In genomic region chr1:228333739-228334115, GRCh38 we compare ENCODE assay signal across 17 cellular contexts.
DNase-seq lines count a peak whose midpoint lies in the region; ATAC-seq and TF ChIP-seq lines count a peak whose summit lies in the region.
"Had no signal": no experiment of that assay in that cellular context is flagged by ENCODE, and none has a peak within 500 bp of the region (broad histone marks: within the 10 kb centered on the region; RNA-seq: fewer than 3 reads in every experiment).

No MANE protein-coding gene starts in this region.

- no peak overlapping the region for H3K4me3 Mint-ChIP-seq in H9
- H3K4me3 Mint-ChIP-seq: CD8-positive, alpha-beta T cell had no signal

- no peak overlapping the region for H4K91ac ChIP-seq in H9 (ENCODE audit: insufficient read length, low read depth, low read length)

- no peak overlapping the region for H3K56ac ChIP-seq in H9 (ENCODE audit: insufficient read length, low read depth, low read length)

- WGBS in H9 (ENCODE audit: extremely low coverage, insufficient read length, low lambda C conversion rate), result no CpG with 5 or more reads among the region's 10 CpGs

- H3T11ph ChIP-seq in H9 (ENCODE audit: low read length), result no peak overlapping the region

- DNase-seq in activated T-cell treated with anti-CD3 and anti-CD28 coated beads, Interleukin-2, amount 50 U/mL, for 1 hour, result peak; percentile 11
- DNase-seq in activated T-cell treated with anti-CD3 and anti-CD28 coated beads, Interleukin-2, amount 50 U/mL, for 48 hours, result no peak
- DNase-seq in H9, result peak; percentile 13
- peak; percentile 82 for DNase-seq in mesenteric fat pad (ENCODE audit: low spot score)
- DNase-seq in gastrocnemius medialis, result no peak
- DNase-seq in stimulated activated naive CD8-positive, alpha-beta T cell treated with anti-CD3 and anti-CD28 coated beads, Interleukin-15, Interleukin-2, amounts not matched to agents 100 U/mL and 50 U/mL, for 24 hours, result no peak
- DNase-seq: 8988T; CD8-positive, alpha-beta T cell; HCEC 1CT; NCI-H187 treated with DMSO at 0.1 percent for 48 hours; NCI-H446; NCI-H748 treated with DMSO at 0.1 percent for 48 hours; OCI-M1; SIG-M5 had no signal

- H3K9me3 ChIP-seq in H9 (ENCODE audit: control insufficient read depth, low read depth, low read length) (no peaks in the 10 kb centered on the region), gastrocnemius medialis (no peaks in the 10 kb centered on the region)

- no peak overlapping the region for H4K5ac ChIP-seq in H9 (ENCODE audit: insufficient read length, low read depth, low read length)

- H3K23ac ChIP-seq in H9 (ENCODE audit: insufficient read length, low read depth, low read length), result no peak overlapping the region

- H3K4me3 ChIP-seq in gastrocnemius medialis, result no peak overlapping the region

- no peak overlapping the region for H3K4me2 ChIP-seq in H9 (ENCODE audit: insufficient read depth, insufficient read length, low read length)

- H3K36me3 ChIP-seq in gastrocnemius medialis, result peaks cover 0 to 72% of the 10 kb centered on the region in 2 donors

- H3K27me3 ChIP-seq in H9 (ENCODE audit: insufficient read depth, low read length), result no peaks in the 10 kb centered on the region
- H3K27me3 ChIP-seq in gastrocnemius medialis, result no peaks in the 10 kb centered on the region

- H4K8ac ChIP-seq in H9 (replicated peaks; ENCODE audit: insufficient read length, low read depth, low read length), result no peak overlapping the region

- in situ Hi-C loops in gastrocnemius medialis (cut with MboI; ENCODE audit: low sequenced_read_pairs in 4 of 4), result no loop called here

- H2BK120ac ChIP-seq in H9 (ENCODE audit: low read depth, low read length, poor library complexity, severe bottlenecking), result no peak overlapping the region

- no peaks in the 10 kb centered on the region for H3K9me3 Mint-ChIP-seq in H9
- H3K9me3 Mint-ChIP-seq: CD8-positive, alpha-beta T cell had no signal

- H2BK20ac ChIP-seq in H9 (ENCODE audit: low read depth, low read length, poor library complexity, severe bottlenecking), result no peak overlapping the region

- H4K20me1 ChIP-seq in H9 (ENCODE audit: control insufficient read depth, insufficient read depth, insufficient read length), result no peaks in the 10 kb centered on the region

- no peak overlapping the region; a peak in 1 of 7 replicates for H3K27ac Mint-ChIP-seq in H9
- H3K27ac Mint-ChIP-seq: CD8-positive, alpha-beta T cell had no signal

- TF ChIP-seq CTCF in H9 (conservative IDR thresholded peaks at IDR 0.05) (no peak), gastrocnemius medialis (IDR thresholded peaks at IDR 0.05 in 4 of 5, conservative IDR thresholded peaks at IDR 0.05 in 1 of 5) (no peak)

- no peaks in the 10 kb centered on the region for H3K79me2 ChIP-seq in H9 (ENCODE audit: insufficient read depth, low read length)

- no peak overlapping the region for H2BK5ac ChIP-seq in H9 (ENCODE audit: insufficient read length, low read length)

- H2AK5ac ChIP-seq in H9 (ENCODE audit: insufficient read length, low read length), result no peak overlapping the region

- no peak for ATAC-seq in gastrocnemius medialis
- no peak for ATAC-seq in HG02798 (IDR thresholded peaks at IDR 0.05; ENCODE audit: poor library complexity, unreplicated experiment)
- no peak for ATAC-seq in stimulated activated naive CD8-positive, alpha-beta T cell treated with anti-CD3 and anti-CD28 coated beads, Interleukin-15, Interleukin-2, amounts not matched to agents 100 U/mL and 50 U/mL, for 24 hours
- ATAC-seq in GM18868 (IDR thresholded peaks at IDR 0.05; ENCODE audit: unreplicated experiment), result no peak
- ATAC-seq: CD8-positive, alpha-beta T cell had no signal

- H3K23me2 ChIP-seq in H9 (ENCODE audit: insufficient read length, low read depth, low read length, poor library complexity, severe bottlenecking), result no peaks in the 10 kb centered on the region

- no peak overlapping the region for H3K9ac ChIP-seq in H9 (ENCODE audit: extremely low read depth, insufficient read length, low read length)

- H3K4me1 Mint-ChIP-seq in H9, result no peaks in the 10 kb centered on the region

- no peak for TF ChIP-seq POLR2A in gastrocnemius medialis (IDR thresholded peaks at IDR 0.05)

- no peak overlapping the region for H2BK12ac ChIP-seq in H9 (ENCODE audit: insufficient read length, low read depth, low read length)

- peaks cover 0 to 14% (median 6%) of the 10 kb centered on the region in 3 experiments; a peak in 5 of 7 replicates for H3K36me3 Mint-ChIP-seq in H9 (ENCODE audit: insufficient read depth in 1 of 3, low read depth in 3 of 3)

- no peaks in the 10 kb centered on the region for H3K4me1 ChIP-seq in H9 (ENCODE audit: insufficient read depth, low read length)
- H3K4me1 ChIP-seq in gastrocnemius medialis, result peaks cover 3 to 6% of the 10 kb centered on the region in 2 donors

- H3K79me1 ChIP-seq in H9 (ENCODE audit: insufficient read depth, low read depth, low read length, poor library complexity, severe bottlenecking), result no peaks in the 10 kb centered on the region

- H3K27me3 Mint-ChIP-seq in H9 (ENCODE audit: low read depth), result no peaks in the 10 kb centered on the region

- H3K14ac ChIP-seq in H9 (ENCODE audit: insufficient read depth, low read length), result no peak overlapping the region

- H3K18ac ChIP-seq in H9 (ENCODE audit: insufficient read length, low read depth, low read length), result no peak overlapping the region

- H3K27ac ChIP-seq in H9 (ENCODE audit: insufficient read length, low read depth, low read length), result no peak overlapping the region
- H3K27ac ChIP-seq in gastrocnemius medialis, result peak overlapping the region; percentile 6 to 76 (median 35)
- H3K27ac ChIP-seq: HL-60 had no signal

- H2BK15ac ChIP-seq in H9 (ENCODE audit: low read depth, low read length), result no peak overlapping the region

- H3K4ac ChIP-seq in H9 (ENCODE audit: low read depth, low read length), result no peak overlapping the region

- intact Hi-C loops in gastrocnemius medialis (cut with DNase I; ENCODE audit: low total_unique reads), result no loop called here

- no peak overlapping the region for H2AFZ ChIP-seq in H9 (ENCODE audit: low read length)

Comparison
In these comparisons a context has a peak if more than half of its experiments do, and no peak if none do; other contexts are left out.
1. DNase-seq: peak in activated T-cell treated with anti-CD3 and anti-CD28 coated beads, Interleukin-2, amount 50 U/mL, for 1 hour (single experiment), H9 (single experiment) and mesenteric fat pad (single experiment); none in activated T-cell treated with anti-CD3 and anti-CD28 coated beads, Interleukin-2, amount 50 U/mL, for 48 hours (0 of 2), gastrocnemius medialis (0 of 2) and stimulated activated naive CD8-positive, alpha-beta T cell treated with anti-CD3 and anti-CD28 coated beads, Interleukin-15, Interleukin-2, amounts not matched to agents 100 U/mL and 50 U/mL, for 24 hours (single experiment).